ENCODE assay signal across 13 cellular contexts in genomic region chr19:16368385-16369305, GRCh38. TPM values are rescaled to one million over a fixed set of nuclear protein-coding genes. Genes with fewer than 3 reads are reported as not detected.
DNase-seq lines count a peak whose midpoint lies in the region; ATAC-seq, FAIRE-seq and TF ChIP-seq lines count a peak whose summit lies in the region.
"Had no signal": no experiment of that assay in that cellular context is flagged by ENCODE, and none has a peak within 500 bp of the region (broad histone marks: within the 10 kb centered on the region; RNA-seq: fewer than 3 reads in every experiment).

No MANE protein-coding gene starts in this region.

- no peaks in the 10 kb centered on the region for H3K9me3 Mint-ChIP-seq in activated CD8-positive, alpha-beta T cell treated with anti-CD3 and anti-CD28 coated beads, Interleukin-2, amount 10 ng/mL, durations not matched to agents 7 days and 5 days (ENCODE audit: insufficient read depth)
- H3K9me3 Mint-ChIP-seq: WTC11 had no signal

- ATAC-seq in activated CD8-positive, alpha-beta T cell treated with anti-CD3 and anti-CD28 coated beads, Interleukin-2, amount 10 ng/mL, durations not matched to agents 7 days and 5 days = peak; percentile 50
- ATAC-seq: upper lobe of right lung, WTC11 had no signal

- no peak overlapping the region for H3K4me3 Mint-ChIP-seq in activated CD8-positive, alpha-beta T cell treated with anti-CD3 and anti-CD28 coated beads, Interleukin-2, amount 10 ng/mL, durations not matched to agents 7 days and 5 days
- H3K4me3 Mint-ChIP-seq: WTC11 had no signal

- DNase-seq in CD1c-positive myeloid dendritic cell (ENCODE audit: extremely low spot score) (peak; percentile 23), kidney (peak; percentile 59), occipital lobe (lab: John Stamatoyannopoulos, UW) (no peak), vagina (ENCODE audit: extremely low spot score in 2 of 2) (no peak), AG08395 (ENCODE audit: low spot score) (no peak), brain microvascular endothelial cell (no peak)
- peak; percentile 81 for DNase-seq in activated CD8-positive, alpha-beta T cell treated with anti-CD3 and anti-CD28 coated beads, Interleukin-2, amount 10 ng/mL, durations not matched to agents 7 days and 5 days
- DNase-seq: mesendoderm, upper lobe of right lung had no signal

- H3K27me3 Mint-ChIP-seq in activated CD8-positive, alpha-beta T cell treated with anti-CD3 and anti-CD28 coated beads, Interleukin-2, amount 10 ng/mL, durations not matched to agents 7 days and 5 days (ENCODE audit: low read depth) = peaks cover 11% of the 10 kb centered on the region

- H4K20me1 ChIP-seq in KMS-11 (ENCODE audit: insufficient read depth) = no peaks in the 10 kb centered on the region

- no peak overlapping the region for H2AFZ ChIP-seq in KMS-11 (ENCODE audit: low read depth)

- TF ChIP-seq POLR2A in vagina (IDR thresholded peaks at IDR 0.05) = no peak

- H3K4me1 Mint-ChIP-seq in activated CD8-positive, alpha-beta T cell treated with anti-CD3 and anti-CD28 coated beads, Interleukin-2, amount 10 ng/mL, durations not matched to agents 7 days and 5 days (ENCODE audit: low read depth) = peaks cover 38% of the 10 kb centered on the region

- H3K4me2 ChIP-seq in KMS-11 = peak overlapping the region; percentile 99; the same call in 1 of the 2 replicates

- TF ChIP-seq CTCF in KMS-11 (conservative IDR thresholded peaks at IDR 0.05; ENCODE audit: low read depth, low read length) = no peak
- TF ChIP-seq CTCF in kidney (IDR thresholded peaks at IDR 0.05; ENCODE audit: borderline replicate concordance, extremely low read depth, insufficient read depth) = no peak
- no peak for TF ChIP-seq CTCF in vagina (IDR thresholded peaks at IDR 0.05)
- TF ChIP-seq CTCF in brain microvascular endothelial cell (IDR thresholded peaks at IDR 0.05; ENCODE audit: low read depth, low read length, missing control alignments) = no peak

- H3K36me3 ChIP-seq in KMS-11 (ENCODE audit: insufficient read depth) = no peaks in the 10 kb centered on the region
- peaks cover 0 to 3% of the 10 kb centered on the region in 2 donors for H3K36me3 ChIP-seq in kidney (ENCODE audit: control insufficient read depth in 1 of 2, insufficient read depth in 2 of 2, low read length in 2 of 2)
- H3K36me3 ChIP-seq in vagina = peaks cover 0 to 3% of the 10 kb centered on the region in 2 donors
- peaks cover 6% of the 10 kb centered on the region for H3K36me3 ChIP-seq in brain microvascular endothelial cell (replicated peaks)
- H3K36me3 ChIP-seq: upper lobe of right lung had no signal

- peaks cover 27% of the 10 kb centered on the region for H3K36me3 Mint-ChIP-seq in activated CD8-positive, alpha-beta T cell treated with anti-CD3 and anti-CD28 coated beads, Interleukin-2, amount 10 ng/mL, durations not matched to agents 7 days and 5 days (ENCODE audit: low read depth)

- CTCF ChIA-PET in activated CD8-positive, alpha-beta T cell treated with anti-CD3 and anti-CD28 coated beads, Interleukin-2, amount 10 ng/mL, durations not matched to agents 7 days and 5 days (lab: Charles Lee) = interaction anchor here (0.9 to 4.2 kb wide), 7 partner anchors 14 to 122 kb away, joined by 3 to 24 read pairs (median 9); no protein-coding TSS in a partner anchor

- H3K27me3 ChIP-seq in KMS-11 (ENCODE audit: insufficient read depth, low read depth) = no peaks in the 10 kb centered on the region
- H3K27me3 ChIP-seq in vagina = no peaks in the 10 kb centered on the region
- H3K27me3 ChIP-seq in brain microvascular endothelial cell (replicated peaks) = no peaks in the 10 kb centered on the region
- H3K27me3 ChIP-seq: right atrium auricular region, upper lobe of right lung had no signal

- intact Hi-C loops in kidney (cut with DNase I) (no loop called here), vagina (cut with DNase I) (no loop called here)

- in situ Hi-C loops in brain microvascular endothelial cell (cut with HindIII; ENCODE audit: low pct_ligation_motif_present, low sequenced_read_pairs) = loop anchor here (25.0 kb wide), 1 partner anchor 131 kb away; no protein-coding TSS in a partner anchor

- H3K79me2 ChIP-seq in KMS-11 (ENCODE audit: insufficient read depth, low read depth) = no peaks in the 10 kb centered on the region

- H3K9me3 ChIP-seq in kidney (ENCODE audit: control insufficient read depth in 1 of 2, low read length in 2 of 2) (no peaks in the 10 kb centered on the region), vagina (no peaks in the 10 kb centered on the region)
- H3K9me3 ChIP-seq: right atrium auricular region, upper lobe of right lung had no signal

- H3K4me1 ChIP-seq in KMS-11 (ENCODE audit: low read depth, poor library complexity, severe bottlenecking) = peaks cover 96% of the 10 kb centered on the region
- H3K4me1 ChIP-seq in kidney (ENCODE audit: control insufficient read depth in 1 of 2, insufficient read depth in 1 of 2, low read depth in 1 of 2, low read length in 2 of 2) = peaks cover 33 to 44% of the 10 kb centered on the region in 2 donors
- peaks cover 31% of the 10 kb centered on the region for H3K4me1 ChIP-seq in vagina

- H3K27ac Mint-ChIP-seq in activated CD8-positive, alpha-beta T cell treated with anti-CD3 and anti-CD28 coated beads, Interleukin-2, amount 10 ng/mL, durations not matched to agents 7 days and 5 days = no peak overlapping the region
- H3K27ac Mint-ChIP-seq: WTC11 had no signal

- H3K27ac ChIP-seq in KMS-11 (no peak overlapping the region), kidney (ENCODE audit: low read depth in 2 of 2, low read length in 2 of 2) (no peak overlapping the region), vagina (no peak overlapping the region), brain microvascular endothelial cell (no peak overlapping the region)
- H3K27ac ChIP-seq: epithelial cell of prostate, right atrium auricular region, upper lobe of right lung had no signal

- H3K4me3 ChIP-seq in KMS-11 (IDR thresholded peaks at IDR 0.05; ENCODE audit: insufficient read depth, low read depth, low read length) (no peak overlapping the region), kidney (ENCODE audit: low read length in 2 of 2) (no peak overlapping the region), vagina (no peak overlapping the region), brain microvascular endothelial cell (ENCODE audit: low read depth, low read length) (no peak overlapping the region)
- H3K4me3 ChIP-seq: right atrium auricular region, upper lobe of right lung had no signal

- FAIRE-seq in kidney (lab: Jason Lieb, UNC) = no peak

- POLR2A ChIA-PET in activated CD8-positive, alpha-beta T cell treated with anti-CD3 and anti-CD28 coated beads, Interleukin-2, amount 10 ng/mL, durations not matched to agents 7 days and 5 days (lab: Charles Lee) = interaction anchor here (0.6 to 22.4 kb wide), 10 partner anchors 11 to 1161 kb away, joined by 3 to 556 read pairs (median 4); partner anchors contain the start of gene KLF2

- H3K9ac ChIP-seq in KMS-11 (no peak overlapping the region), kidney (ENCODE audit: low read length in 2 of 2) (no peak overlapping the region)

RNA-seq across cellular contexts. Expression of gene KLF2, which starts 44.0 kb away (rescaled TPM):
- total RNA-seq in activated CD8-positive, alpha-beta T cell treated with anti-CD3 and anti-CD28 coated beads, Interleukin-2, amount 10 ng/mL, durations not matched to agents 7 days and 5 days = 100 to 1,000 TPM in 1 of 2 experiments, 10 to 100 TPM in 1; 96.0 to 100 TPM
- total RNA-seq in kidney = 131 TPM
- polyA plus RNA-seq in kidney (ENCODE audit: insufficient read depth, low read depth, low replicate concordance) = 114 TPM
- total RNA-seq in occipital lobe = 3.1 TPM
- 252 TPM for total RNA-seq in vagina

Comparison
In these comparisons a context has a peak if more than half of its experiments do, and no peak if none do; other contexts are left out.
1. DNase-seq: peak in CD1c-positive myeloid dendritic cell (single experiment), activated CD8-positive, alpha-beta T cell treated with anti-CD3 and anti-CD28 coated beads, Interleukin-2, amount 10 ng/mL, durations not matched to agents 7 days and 5 days (single experiment) and kidney (single experiment); none in occipital lobe (single experiment), vagina (0 of 2), AG08395 (single experiment) and brain microvascular endothelial cell (single experiment).
2. RNA of gene KLF2, which starts 44.0 kb away (total RNA-seq): 252 TPM in vagina (single experiment), 131 TPM in kidney (single experiment) and 96.0 to 100 TPM in activated CD8-positive, alpha-beta T cell treated with anti-CD3 and anti-CD28 coated beads, Interleukin-2, amount 10 ng/mL, durations not matched to agents 7 days and 5 days; 3.1 TPM in occipital lobe (single experiment); every median in the first group is over 10 times any median in the second.